Comparison of ENCODE assay signal across 10 cellular contexts in genomic region chr6:10659697-10660348, GRCh38. TPM values are rescaled to one million over a fixed set of nuclear protein-coding genes. Genes with fewer than 3 reads are reported as not detected.
A peak's percentile ranks its signal among the peaks of the same experiment; 100 is the strongest.
DNase-seq lines count a peak whose midpoint lies in the region; ATAC-seq and TF ChIP-seq lines count a peak whose summit lies in the region.
"Had no signal": no experiment of that assay in that cellular context is flagged by ENCODE, and none has a peak within 500 bp of the region (broad histone marks: within the 10 kb centered on the region; RNA-seq: fewer than 3 reads in every experiment).

No MANE protein-coding gene starts in this region.

- H3K9me3 ChIP-seq in mononuclear cell (ENCODE audit: low read depth, low read length), result no peaks in the 10 kb centered on the region

- H3K27me3 ChIP-seq in mononuclear cell (ENCODE audit: insufficient read depth, low read length), result peaks cover 3% of the 10 kb centered on the region

- TF ChIP-seq CTCF in AG10803 (conservative IDR thresholded peaks at IDR 0.05; ENCODE audit: low read length), result no peak
- TF ChIP-seq CTCF in choroid plexus epithelial cell (conservative IDR thresholded peaks at IDR 0.05; ENCODE audit: low read depth, low read length), result no peak
- no peak for TF ChIP-seq CTCF in GM10248 (IDR thresholded peaks at IDR 0.05; ENCODE audit: control extremely low read depth, extremely low read depth, low read depth, missing control alignments)

- CTCF ChIA-PET in GM10248 (lab: Yijun Ruan, JAX), result interaction anchor here (0.9 to 1.6 kb wide), 5 partner anchors 9 to 149 kb away, joined by 3 to 5 read pairs (median 4); no protein-coding TSS in a partner anchor

- DNase-seq in AG10803 (ENCODE audit: low read depth), result no peak
- DNase-seq in choroid plexus epithelial cell (ENCODE audit: low read depth), result peak; percentile 14
- DNase-seq in NCI-H1417 (lab: John Stamatoyannopoulos, UW), result no peak
- no peak for DNase-seq in GM10248 (ENCODE audit: extremely low spot score)
- no peak for DNase-seq in NCI-H446 treated with DMSO at 0.1 percent for 48 hours (lab: John Stamatoyannopoulos, UW)
- DNase-seq: foreskin melanocyte, NCI-H2227 treated with DMSO at 0.1 percent for 48 hours had no signal

- H3K4me1 ChIP-seq in mononuclear cell (ENCODE audit: insufficient read depth, low read length), result peaks cover 14% of the 10 kb centered on the region

- peak overlapping the region; percentile 38 for H3K4me3 ChIP-seq in AG10803 (ENCODE audit: low read length)
- H3K4me3 ChIP-seq in choroid plexus epithelial cell (ENCODE audit: low read depth, low read length), result peak overlapping the region; percentile 50
- H3K4me3 ChIP-seq in mononuclear cell (ENCODE audit: low read length), result peak overlapping the region; percentile 12

- POLR2A ChIA-PET in GM10248 (lab: Yijun Ruan, JAX), result no interaction called here

- peak; percentile 49 for ATAC-seq in HG03432 (IDR thresholded peaks at IDR 0.05; ENCODE audit: unreplicated experiment)
- ATAC-seq in GM21515 (IDR thresholded peaks at IDR 0.05; ENCODE audit: unreplicated experiment), result no peak

RNA-seq across cellular contexts. Expression of gene C6orf52, which starts 34.6 kb away (rescaled TPM):
- total RNA-seq in mononuclear cell, result not detected

RNA-seq across cellular contexts. Expression of gene PAK1IP1, which starts 34.9 kb away (rescaled TPM):
- total RNA-seq in mononuclear cell, result 7.6 TPM
